8 cellular contexts compared by ENCODE assay signal in genomic region chr6:130872250-130873095, GRCh38. TPM values are rescaled to one million over a fixed set of nuclear protein-coding genes. Genes with fewer than 3 reads are reported as not detected.
DNase-seq lines count a peak whose midpoint lies in the region; ATAC-seq and TF ChIP-seq lines count a peak whose summit lies in the region.

No MANE protein-coding gene starts in this region.

- peak; percentile 72 for DNase-seq in ELF-1 (ENCODE audit: low read depth, low spot score)
- peak; percentile 17 for DNase-seq in H4 (ENCODE audit: low spot score)
- DNase-seq in NCI-H146 treated with DMSO at 0.1 percent for 48 hours (lab: John Stamatoyannopoulos, UW; ENCODE audit: unreplicated experiment), result peak; percentile 10
- DNase-seq in activated CD4-positive, alpha-beta T cell treated with anti-CD3 and anti-CD28 coated beads for 4 hours, result peak; percentile 67 to 73
- peak; percentile 77 for DNase-seq in colonic mucosa
- peak; percentile 59 for DNase-seq in lung (ENCODE audit: low spot score)
- peak; percentile 64 for DNase-seq in stimulated activated CD8-positive, alpha-beta memory T cell treated with anti-CD3 and anti-CD28 coated beads, Interleukin-15, amount 100 ng/mL, for 1 hour (ENCODE audit: low read depth)

- peak; percentile 88 for TF ChIP-seq CTCF in colonic mucosa (IDR thresholded peaks at IDR 0.05)
- TF ChIP-seq CTCF in lung (IDR thresholded peaks at IDR 0.05; ENCODE audit: control extremely low read depth, extremely low read depth), result peak; percentile 60

- TF ChIP-seq POLR2A in GM18505 (IDR thresholded peaks at IDR 0.05; ENCODE audit: borderline replicate concordance, extremely low read depth, insufficient read depth, insufficient read length), result no peak

- H3K27me3 ChIP-seq in colonic mucosa (no peaks in the 10 kb centered on the region), lung (ENCODE audit: control insufficient read depth, insufficient read depth) (no peaks in the 10 kb centered on the region)

- ATAC-seq in lung (ENCODE audit: insufficient read depth, low FRiP score) (peak; percentile 66), GM18505 (IDR thresholded peaks at IDR 0.05; ENCODE audit: unreplicated experiment) (no peak)

- WGBS in lung, 2 donors, result 72 to 74% methylated on average over 8 of the region's 8 CpGs

- intact Hi-C loops in colonic mucosa (cut with DNase I), result no loop called here

- H3K27ac ChIP-seq in colonic mucosa (no peak overlapping the region), lung (ENCODE audit: low read depth in 1 of 2, low read length in 1 of 2) (no peak overlapping the region)

- H3K9me3 ChIP-seq in colonic mucosa, result no peaks in the 10 kb centered on the region
- H3K9me3 ChIP-seq in lung (ENCODE audit: control insufficient read depth in 2 of 2, insufficient read depth in 1 of 2, low read length in 1 of 2), result no peaks in the 10 kb centered on the region

- H3K4me3 ChIP-seq in colonic mucosa, result no peak overlapping the region
- no peak overlapping the region for H3K4me3 ChIP-seq in lung

- H3K9ac ChIP-seq in colonic mucosa (ENCODE audit: low read depth in 2 of 2, low read length in 2 of 2), result no peak overlapping the region

- no peaks in the 10 kb centered on the region for H3K4me1 ChIP-seq in colonic mucosa
- no peaks in the 10 kb centered on the region for H3K4me1 ChIP-seq in lung (ENCODE audit: control insufficient read depth in 2 of 2, insufficient read depth in 2 of 2, low read length in 2 of 2)

- H3K36me3 ChIP-seq in colonic mucosa, result no peaks in the 10 kb centered on the region
- H3K36me3 ChIP-seq in lung (ENCODE audit: control insufficient read depth in 2 of 2, insufficient read depth in 2 of 2, low read length in 2 of 2), result no peaks in the 10 kb centered on the region

RNA-seq across cellular contexts. Expression of gene SMLR1, which starts 45.3 kb away (rescaled TPM):
- not detected in 2 replicates for total RNA-seq in H4 (2014; rRNA removed; shearing (Covaris generic))
- total RNA-seq in colonic mucosa, result not detected
- not detected for total RNA-seq in lung
- polyA plus RNA-seq in lung, result not detected

Comparison
In these comparisons a context has a peak if more than half of its experiments do, and no peak if none do; other contexts are left out.
1. DNase-seq: peak in every context shown above with its lines; median percentile 77 in colonic mucosa; 72 in ELF-1; 70 in activated CD4-positive, alpha-beta T cell treated with anti-CD3 and anti-CD28 coated beads for 4 hours; 64 in stimulated activated CD8-positive, alpha-beta memory T cell treated with anti-CD3 and anti-CD28 coated beads, Interleukin-15, amount 100 ng/mL, for 1 hour; 59 in lung; 17 in H4; 10 in NCI-H146 treated with DMSO at 0.1 percent for 48 hours.